35 cellular contexts compared by ENCODE assay signal in the genomic region with DNA sequence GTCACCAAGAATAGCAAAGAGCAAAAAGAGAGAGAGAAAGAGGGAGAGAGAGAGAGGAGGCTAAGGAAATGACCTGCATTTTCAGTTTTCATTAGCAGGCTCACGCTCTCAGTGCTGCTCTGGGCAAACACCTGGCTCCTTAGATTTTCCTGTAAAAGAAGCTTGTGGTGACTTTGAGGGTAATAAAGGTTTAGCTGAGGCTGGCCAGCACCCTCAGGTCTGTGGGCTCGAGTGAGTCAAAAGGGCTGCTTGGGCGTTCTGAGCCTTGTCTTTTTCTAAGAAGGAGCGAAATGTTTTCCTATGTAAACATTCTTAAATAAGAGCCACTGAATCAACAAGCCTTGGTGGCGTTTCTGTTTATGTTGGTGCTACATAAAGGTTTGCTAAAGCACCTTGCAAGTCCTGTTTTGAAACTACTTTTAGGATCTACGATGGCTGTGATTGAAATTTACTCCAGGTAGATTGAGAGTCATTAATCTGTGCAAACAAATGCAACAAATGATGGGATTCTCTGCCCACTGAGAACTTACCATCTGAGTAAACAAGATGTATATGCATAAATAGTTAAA. TPM values are rescaled to one million over a fixed set of nuclear protein-coding genes. Genes with fewer than 3 reads are reported as not detected.
"Had no signal": no experiment of that assay in that cellular context is flagged by ENCODE, and none has a peak within 500 bp of the region (broad histone marks: within the 10 kb centered on the region; RNA-seq: fewer than 3 reads in every experiment).

No MANE protein-coding gene starts in this region.

- H3K4me3 ChIP-seq: body of pancreas, breast epithelium, K562 had no signal

- H3K9me3 ChIP-seq: body of pancreas, breast epithelium had no signal

- H3K27me3 ChIP-seq: body of pancreas, breast epithelium had no signal

- DNase-seq: activated CD4-positive, alpha-beta memory T cell treated with anti-CD3 and anti-CD28 coated beads, Interleukin-2, amount 10 ng/mL, durations not matched to agents 7 days and 5 days; activated CD4-positive, alpha-beta T cell treated with anti-CD3 and anti-CD28 coated beads for 1 hour; activated CD4-positive, alpha-beta T cell treated with anti-CD3 and anti-CD28 coated beads for 48 hours; activated CD4-positive, CD25-positive, alpha-beta regulatory T cell; activated CD8-positive, alpha-beta memory T cell treated with anti-CD3 and anti-CD28 coated beads for 24 hours; activated CD8-positive, alpha-beta memory T cell treated with anti-CD3 and anti-CD28 coated beads, Interleukin-2, amount 10 ng/mL, durations not matched to agents 7 days and 5 days; activated CD8-positive, alpha-beta memory T cell treated with anti-CD3 and anti-CD28 coated beads, Interleukin-2, amount 50 U/mL, for 48 hours; activated effector memory CD4-positive, alpha-beta T cell treated with anti-CD3 and anti-CD28 coated beads, Interleukin-2, amount 50 U/mL, for 16 hours; activated naive CD4-positive, alpha-beta T cell; activated naive CD4-positive, alpha-beta T cell treated with anti-CD3 and anti-CD28 coated beads, Interleukin-2, amount 50 U/mL, for 16 hours; activated naive CD8-positive, alpha-beta T cell treated with anti-CD3 and anti-CD28 coated beads for 36 hours; activated T-cell treated with anti-CD3 and anti-CD28 coated beads, Interleukin-2, amount 50 U/mL, for 48 hours; amniotic stem cell; body of pancreas; NCI-H1105; NCI-H1436; NCI-H1694; NCI-H1930; NCI-H2081 treated with DMSO at 0.1 percent for 48 hours; NCI-H345; NCI-H524 treated with DMSO at 0.1 percent for 48 hours; NK-92 treated with Interleukin-12 subunit alpha and Interleukin-12 subunit beta, amount 100 ng/mL, for 24 hours; OCI-M1; Right ventricle myocardium superior; SW 1271; T-helper 1 cell; T-helper 2 cell; T-helper 9 cell; WERI-Rb-1 had no signal

- H3K4me1 ChIP-seq: body of pancreas, breast epithelium had no signal

- H3K27ac ChIP-seq: body of pancreas, WERI-Rb-1 had no signal

- H3K36me3 ChIP-seq: breast epithelium, WERI-Rb-1 had no signal

- ATAC-seq: activated CD8-positive, alpha-beta memory T cell treated with anti-CD3 and anti-CD28 coated beads, Interleukin-2, amount 10 ng/mL, durations not matched to agents 7 days and 5 days; activated T-helper 17 cell treated with anti-CD3 and anti-CD28 coated beads, Interleukin-2, amount 50 U/mL, for 72 hours; body of pancreas; K562 had no signal

RNA-seq across cellular contexts. Expression of a gene that starts 38.8 kb away (rescaled TPM):
- total RNA-seq: activated CD4-positive, alpha-beta memory T cell treated with anti-CD3 and anti-CD28 coated beads, Interleukin-2, amount 10 ng/mL, durations not matched to agents 7 days and 5 days; activated CD8-positive, alpha-beta memory T cell treated with anti-CD3 and anti-CD28 coated beads, Interleukin-2, amount 10 ng/mL, durations not matched to agents 7 days and 5 days; activated naive CD8-positive, alpha-beta T cell treated with anti-CD3 and anti-CD28 coated beads for 36 hours; activated T-helper 17 cell treated with anti-CD3 and anti-CD28 coated beads, Interleukin-2, amount 50 U/mL, for 72 hours; astrocyte; K562; MCF 10A; NCI-H460 had no signal
